In genomic region chr2:226855766-226856165, GRCh38 we compare ENCODE assay signal across 1 cellular context.
TF ChIP-seq lines count a peak whose summit lies in the region.

No MANE protein-coding gene starts in this region.

TF ChIP-seq in SK-N-SH, 30 proteins besides CTCF, POLR2A, EP300 and RAD21 (continued from another document):
- TF ChIP-seq GATA2 (CRISPR knock-in tag; IDR thresholded peaks at IDR 0.05) (no peak), ELF1 (IDR thresholded peaks at IDR 0.05) (no peak), MEF2A (IDR thresholded peaks at IDR 0.05; ENCODE audit: borderline replicate concordance, low read depth) (no peak), FOXJ3 (CRISPR knock-in tag; IDR thresholded peaks at IDR 0.05) (no peak), RCOR1 (IDR thresholded peaks at IDR 0.05; ENCODE audit: low read length) (no peak), TAF1 (IDR thresholded peaks at IDR 0.05; ENCODE audit: borderline replicate concordance, low read depth, low read length) (no peak), NFIC (IDR thresholded peaks at IDR 0.05; ENCODE audit: borderline replicate concordance) (no peak), TEAD4 (IDR thresholded peaks at IDR 0.05; ENCODE audit: borderline replicate concordance, insufficient read depth) (peak; percentile 37; the same call in 1 of the 2 replicates), USF2 (IDR thresholded peaks at IDR 0.05; ENCODE audit: borderline replicate concordance, low read depth, low read length) (no peak), SIN3A (IDR thresholded peaks at IDR 0.05; ENCODE audit: borderline replicate concordance, low read depth, low read length) (no peak), NRF1 (IDR thresholded peaks at IDR 0.05; ENCODE audit: low read depth, low read length) (no peak), TCF12 (IDR thresholded peaks at IDR 0.05) (0 out of 2 replicates have a peak, but pooled peaks have one; percentile 35), JUND (IDR thresholded peaks at IDR 0.05) (no peak), EZH2phosphoT487 (IDR thresholded peaks at IDR 0.05; ENCODE audit: borderline replicate concordance, low read depth) (no peak), GABPA (IDR thresholded peaks at IDR 0.05; ENCODE audit: low read depth) (no peak), YY1 (IDR thresholded peaks at IDR 0.05; ENCODE audit: low read depth) (no peak), ZBTB33 (IDR thresholded peaks at IDR 0.05; ENCODE audit: borderline replicate concordance, low read depth) (no peak), CHD2 (IDR thresholded peaks at IDR 0.05; ENCODE audit: low read length, partially characterized antibody) (no peak), POLR2AphosphoS5 (IDR thresholded peaks at IDR 0.05; ENCODE audit: low read depth, low read length) (no peak)
- TF ChIP-seq, protein P1, sequence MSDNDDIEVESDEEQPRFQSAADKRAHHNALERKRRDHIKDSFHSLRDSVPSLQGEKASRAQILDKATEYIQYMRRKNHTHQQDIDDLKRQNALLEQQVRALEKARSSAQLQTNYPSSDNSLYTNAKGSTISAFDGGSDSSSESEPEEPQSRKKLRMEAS (IDR thresholded peaks at IDR 0.05; ENCODE audit: low read depth): no peak
- TF ChIP-seq, protein P2, sequence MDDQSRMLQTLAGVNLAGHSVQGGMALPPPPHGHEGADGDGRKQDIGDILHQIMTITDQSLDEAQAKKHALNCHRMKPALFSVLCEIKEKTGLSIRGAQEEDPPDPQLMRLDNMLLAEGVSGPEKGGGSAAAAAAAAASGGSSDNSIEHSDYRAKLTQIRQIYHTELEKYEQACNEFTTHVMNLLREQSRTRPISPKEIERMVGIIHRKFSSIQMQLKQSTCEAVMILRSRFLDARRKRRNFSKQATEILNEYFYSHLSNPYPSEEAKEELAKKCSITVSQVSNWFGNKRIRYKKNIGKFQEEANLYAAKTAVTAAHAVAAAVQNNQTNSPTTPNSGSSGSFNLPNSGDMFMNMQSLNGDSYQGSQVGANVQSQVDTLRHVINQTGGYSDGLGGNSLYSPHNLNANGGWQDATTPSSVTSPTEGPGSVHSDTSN (IDR thresholded peaks at IDR 0.05): peak; percentile 8; the same call in 1 of the 2 replicates
